In the genomic region with DNA sequence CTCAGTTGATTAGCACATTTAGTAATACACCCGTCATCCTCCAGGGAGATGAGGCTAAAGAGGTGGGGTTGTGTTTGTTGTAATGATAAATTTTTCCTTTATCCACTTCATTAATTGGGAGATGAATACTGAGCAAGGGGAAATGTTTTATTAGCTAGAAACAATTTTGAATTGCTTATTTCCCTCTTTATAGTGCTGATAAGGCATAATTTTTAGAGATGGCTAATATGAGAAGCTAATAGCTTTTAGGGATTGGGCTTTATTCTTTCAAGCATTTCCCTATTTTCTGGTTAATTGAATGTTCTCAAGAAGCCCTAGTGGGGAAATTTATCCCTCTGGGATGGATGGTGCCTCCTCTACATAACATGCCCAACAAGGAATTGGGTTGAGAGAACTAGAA, we compare ENCODE assay signal across 11 cellular contexts.
"Had no signal": no experiment of that assay in that cellular context is flagged by ENCODE, and none has a peak within 500 bp of the region (broad histone marks: within the 10 kb centered on the region; RNA-seq: fewer than 3 reads in every experiment).

No MANE protein-coding gene starts in this region.

- H3K9me3 ChIP-seq: HAP-1 had no signal

- H2AFZ ChIP-seq: GM23248, GM23338 had no signal

- H3K27ac ChIP-seq: GM23248 had no signal

- DNase-seq: GM23248, GOT3, H7, H9, HCEC 1CT, HFFc6 had no signal

- H3K4me2 ChIP-seq: GM23338 had no signal

- H3K36me3 ChIP-seq: HAP-1 had no signal

- ATAC-seq: GM23338, HCT116 had no signal

- FAIRE-seq: H1, H54 had no signal

- H3K4me3 ChIP-seq: GM23248, GM23338, HAP-1 had no signal

- H3K4me1 ChIP-seq: HAP-1 had no signal

- H3K9ac ChIP-seq: GM23248 had no signal
